In genomic region chr1:231357831-231358354, GRCh38 we compare ENCODE assay signal across 8 cellular contexts. TPM values are rescaled to one million over a fixed set of nuclear protein-coding genes. Genes with fewer than 3 reads are reported as not detected.
A peak's percentile ranks its signal among the peaks of the same experiment; 100 is the strongest.
DNase-seq lines count a peak whose midpoint lies in the region; ATAC-seq, FAIRE-seq and TF ChIP-seq lines count a peak whose summit lies in the region.

No MANE protein-coding gene starts in this region.

- peak; percentile 37 for DNase-seq in ELF-1 (ENCODE audit: low read depth, low spot score)
- DNase-seq in NCI-H69 (lab: John Stamatoyannopoulos, UW): peak; percentile 76
- DNase-seq in activated CD8-positive, alpha-beta memory T cell treated with anti-CD3 and anti-CD28 coated beads, Interleukin-2, amount 10 ng/mL, durations not matched to agents 7 days and 5 days: peak; percentile 47
- peak in 1 of 2 donors; percentile 58 for DNase-seq in frontal cortex (ENCODE audit: low spot score in 2 of 2)
- DNase-seq in osteoblast (ENCODE audit: insufficient read length, low spot score, missing footprints): peak; percentile 53
- no peak for DNase-seq in 8988T

- H4K20me1 ChIP-seq in osteoblast (ENCODE audit: insufficient read depth, low read length): no peaks in the 10 kb centered on the region

- CTCF ChIA-PET in activated CD8-positive, alpha-beta memory T cell treated with anti-CD3 and anti-CD28 coated beads, Interleukin-2, amount 10 ng/mL, durations not matched to agents 7 days and 5 days (lab: Charles Lee): interaction anchor here (0.7 to 3.4 kb wide), 12 partner anchors 9 to 248 kb away, joined by 3 to 26 read pairs (median 4); partner anchors contain the start of genes EXOC8 and SPRTN

- H3K4me1 ChIP-seq in osteoblast (ENCODE audit: insufficient read depth, low read length): peaks cover 17% of the 10 kb centered on the region

- peaks cover 16% of the 10 kb centered on the region for H3K36me3 Mint-ChIP-seq in activated CD8-positive, alpha-beta memory T cell treated with anti-CD3 and anti-CD28 coated beads, Interleukin-2, amount 10 ng/mL, durations not matched to agents 7 days and 5 days

- H3K27me3 Mint-ChIP-seq in activated CD8-positive, alpha-beta memory T cell treated with anti-CD3 and anti-CD28 coated beads, Interleukin-2, amount 10 ng/mL, durations not matched to agents 7 days and 5 days: no peaks in the 10 kb centered on the region

- H2AFZ ChIP-seq in osteoblast (ENCODE audit: low read length): no peak overlapping the region

- H3K4me2 ChIP-seq in osteoblast (ENCODE audit: insufficient read depth, low read length): peak overlapping the region; percentile 49

- H3K4me1 Mint-ChIP-seq in activated CD8-positive, alpha-beta memory T cell treated with anti-CD3 and anti-CD28 coated beads, Interleukin-2, amount 10 ng/mL, durations not matched to agents 7 days and 5 days: peaks cover 12% of the 10 kb centered on the region

- no peaks in the 10 kb centered on the region for H3K27me3 ChIP-seq in osteoblast (ENCODE audit: insufficient read depth, low read length)

- TF ChIP-seq CTCF in osteoblast (IDR thresholded peaks at IDR 0.05; ENCODE audit: extremely low read depth, low read depth, low read length): peak; percentile 80

- no peak overlapping the region for H3K4me3 Mint-ChIP-seq in activated CD8-positive, alpha-beta memory T cell treated with anti-CD3 and anti-CD28 coated beads, Interleukin-2, amount 10 ng/mL, durations not matched to agents 7 days and 5 days

- ATAC-seq in GM19468 (IDR thresholded peaks at IDR 0.05; ENCODE audit: extremely low read depth, unreplicated experiment) (peak; percentile 54), HG03558 (IDR thresholded peaks at IDR 0.05; ENCODE audit: extremely low read depth, unreplicated experiment) (peak; percentile 54)
- peak; percentile 87 for ATAC-seq in activated CD8-positive, alpha-beta memory T cell treated with anti-CD3 and anti-CD28 coated beads, Interleukin-2, amount 10 ng/mL, durations not matched to agents 7 days and 5 days

- H3K27ac Mint-ChIP-seq in activated CD8-positive, alpha-beta memory T cell treated with anti-CD3 and anti-CD28 coated beads, Interleukin-2, amount 10 ng/mL, durations not matched to agents 7 days and 5 days: peak overlapping the region; percentile 69

- no peak overlapping the region for H3K4me3 ChIP-seq in osteoblast (ENCODE audit: insufficient read depth, low read length)

- H3K27ac ChIP-seq in osteoblast (ENCODE audit: low read depth, low read length): peak overlapping the region; percentile 19

- H3K9me3 Mint-ChIP-seq in activated CD8-positive, alpha-beta memory T cell treated with anti-CD3 and anti-CD28 coated beads, Interleukin-2, amount 10 ng/mL, durations not matched to agents 7 days and 5 days (ENCODE audit: low read depth): no peaks in the 10 kb centered on the region

- H3K9me3 ChIP-seq in osteoblast (ENCODE audit: low read depth, low read length): no peaks in the 10 kb centered on the region

- peaks cover 5% of the 10 kb centered on the region for H3K36me3 ChIP-seq in osteoblast (ENCODE audit: insufficient read depth, low read length)

- no peaks in the 10 kb centered on the region for H3K79me2 ChIP-seq in osteoblast (ENCODE audit: insufficient read depth, low read length)

- FAIRE-seq in frontal cortex (lab: Jason Lieb, UNC): peak; percentile 91

RNA-seq across cellular contexts. Expression of gene SPRTN, which starts 19.8 kb away (rescaled TPM):
- 10 to 100 TPM; 19.3 to 19.6 TPM for total RNA-seq in activated CD8-positive, alpha-beta memory T cell treated with anti-CD3 and anti-CD28 coated beads, Interleukin-2, amount 10 ng/mL, durations not matched to agents 7 days and 5 days
- total RNA-seq in frontal cortex (14.3 TPM), osteoblast (15.3 and 17.0 TPM in 2 replicates)

RNA-seq across cellular contexts. Expression of gene EXOC8, which starts 20.2 kb away (rescaled TPM):
- total RNA-seq in activated CD8-positive, alpha-beta memory T cell treated with anti-CD3 and anti-CD28 coated beads, Interleukin-2, amount 10 ng/mL, durations not matched to agents 7 days and 5 days: 10 to 100 TPM; 18.8 to 19.3 TPM
- total RNA-seq in frontal cortex: 48.9 TPM
- total RNA-seq in osteoblast: 14.4 and 16.3 TPM in 2 replicates
